In the genomic region with DNA sequence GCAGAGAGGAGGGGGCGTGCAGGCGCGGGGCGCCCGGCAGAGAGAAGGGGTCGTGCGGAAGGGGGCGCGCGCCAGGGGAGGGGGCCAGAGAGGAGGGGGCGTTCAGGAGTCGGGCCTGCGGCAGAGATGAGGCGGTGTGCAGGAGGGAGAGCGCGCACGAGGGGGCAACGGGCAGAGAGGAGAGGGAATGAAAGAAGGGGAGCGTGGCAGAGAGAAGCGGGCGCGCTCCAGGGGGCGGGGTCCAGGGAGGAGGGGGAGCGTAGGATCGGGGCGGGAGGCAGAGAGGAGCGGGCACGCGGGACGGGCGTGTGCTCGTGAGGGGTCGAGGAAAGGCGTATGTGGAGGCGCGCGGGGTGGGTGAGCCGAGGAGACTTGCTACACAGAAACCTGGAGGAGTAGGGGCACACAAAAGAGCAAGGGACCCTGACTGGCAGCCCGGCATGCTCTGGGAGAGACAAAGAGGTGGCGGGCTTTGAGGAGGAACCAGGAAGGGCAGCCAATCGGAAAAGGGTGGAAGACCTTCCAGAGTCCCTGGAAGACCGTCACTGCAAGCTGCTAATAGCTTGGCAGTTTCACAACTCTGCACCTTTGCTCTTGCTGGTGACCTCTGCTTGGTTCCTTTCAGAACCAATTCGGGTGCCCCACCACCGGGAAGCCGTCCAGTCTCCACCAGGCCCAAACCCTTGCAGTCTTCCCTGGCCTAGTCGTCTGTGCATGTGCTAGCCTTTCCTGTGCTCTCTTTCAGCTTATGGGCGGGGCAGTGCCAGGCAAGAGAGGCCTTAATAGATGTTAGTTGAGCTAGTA, we compare ENCODE assay signal across 9 cellular contexts. TPM values are rescaled to one million over a fixed set of nuclear protein-coding genes. Genes with fewer than 3 reads are reported as not detected.
DNase-seq lines count a peak whose midpoint lies in the region; ATAC-seq and TF ChIP-seq lines count a peak whose summit lies in the region.
"Had no signal": no experiment of that assay in that cellular context is flagged by ENCODE, and none has a peak within 500 bp of the region (broad histone marks: within the 10 kb centered on the region; RNA-seq: fewer than 3 reads in every experiment).

No MANE protein-coding gene starts in this region.

- peaks cover 4% of the 10 kb centered on the region for H3K9me3 ChIP-seq in adipocyte (ENCODE audit: control insufficient read depth, low read length)
- no peaks in the 10 kb centered on the region for H3K9me3 ChIP-seq in testis

- H3K9ac ChIP-seq in adipocyte (ENCODE audit: low read length): no peak overlapping the region

- ATAC-seq in HG02623 (IDR thresholded peaks at IDR 0.05; ENCODE audit: unreplicated experiment): no peak

- intact Hi-C loops in testis (cut with DNase I; ENCODE audit: low total_unique reads): no loop called here

- H3K4me3 ChIP-seq in adipocyte (ENCODE audit: low read length) (peak overlapping the region; percentile 54), testis (peak overlapping the region; percentile 48 to 61)

- H3K36me3 ChIP-seq in adipocyte (ENCODE audit: control insufficient read depth, insufficient read depth, low read length, severe bottlenecking) (no peaks in the 10 kb centered on the region), testis (ENCODE audit: low read depth, missing control alignments) (no peaks in the 10 kb centered on the region)

- no peak overlapping the region for H3K27ac ChIP-seq in testis

- TF ChIP-seq POLR2A in testis (IDR thresholded peaks at IDR 0.05): no peak

- peaks cover 27% of the 10 kb centered on the region for H3K27me3 ChIP-seq in adipocyte (replicated peaks; ENCODE audit: control insufficient read depth, insufficient read depth, low read length)
- H3K27me3 ChIP-seq in testis: no peaks in the 10 kb centered on the region

- DNase-seq in NCI-H82 (lab: John Stamatoyannopoulos, UW) (peak; percentile 34), NCI-H82 treated with DMSO at 0.1 percent for 48 hours (lab: John Stamatoyannopoulos, UW; ENCODE audit: unreplicated experiment) (no peak), adipocyte (ENCODE audit: low read depth) (no peak), left kidney (ENCODE audit: low read depth, low spot score) (peak; percentile 93), testis (peak; percentile 26), glomerular visceral epithelial cell (ENCODE audit: extremely low spot score) (no peak), OCI-M2 (lab: John Stamatoyannopoulos, UW; ENCODE audit: unreplicated experiment) (no peak)

- no peak for TF ChIP-seq CTCF in testis (IDR thresholded peaks at IDR 0.05)

- 3 to 8% methylated on average over 43 to 47 of the region's 47 CpGs for WGBS in testis, 2 donors

- H3K4me1 ChIP-seq in adipocyte (ENCODE audit: control insufficient read depth, insufficient read depth, low read length) (no peaks in the 10 kb centered on the region), testis (peaks cover 6% of the 10 kb centered on the region)

RNA-seq across cellular contexts. Expression of gene DYDC2, which starts 0.6 kb away (rescaled TPM):
- 1 to 10 TPM; 1.8 to 4.5 TPM for total RNA-seq in testis
- polyA plus RNA-seq in testis (ENCODE audit: insufficient read depth, low read depth, low replicate concordance): 22.8 TPM
- total RNA-seq: subcutaneous adipose tissue had no signal

RNA-seq across cellular contexts. Expression of gene DYDC1, which starts 0.6 kb away (rescaled TPM):
- total RNA-seq in testis: 10 to 100 TPM; 47.5 to 72.5 TPM
- 207 TPM for polyA plus RNA-seq in testis (ENCODE audit: insufficient read depth, low read depth, low replicate concordance)
- total RNA-seq: subcutaneous adipose tissue had no signal

RNA-seq across cellular contexts. Expression of gene PRXL2A, which starts 51.1 kb away (rescaled TPM):
- 100 to 1,000 TPM; 102 to 104 TPM for total RNA-seq in testis
- polyA plus RNA-seq in testis (ENCODE audit: insufficient read depth, low read depth, low replicate concordance): 106 TPM

Comparison
In these comparisons a context has a peak if more than half of its experiments do, and no peak if none do; other contexts are left out.
1. DNase-seq: peak in NCI-H82 (single experiment), left kidney (single experiment) and testis (single experiment); none in NCI-H82 treated with DMSO at 0.1 percent for 48 hours (single experiment), adipocyte (single experiment), glomerular visceral epithelial cell (single experiment) and OCI-M2 (single experiment).